ENCODE assay signal across 14 cellular contexts in the genomic region with DNA sequence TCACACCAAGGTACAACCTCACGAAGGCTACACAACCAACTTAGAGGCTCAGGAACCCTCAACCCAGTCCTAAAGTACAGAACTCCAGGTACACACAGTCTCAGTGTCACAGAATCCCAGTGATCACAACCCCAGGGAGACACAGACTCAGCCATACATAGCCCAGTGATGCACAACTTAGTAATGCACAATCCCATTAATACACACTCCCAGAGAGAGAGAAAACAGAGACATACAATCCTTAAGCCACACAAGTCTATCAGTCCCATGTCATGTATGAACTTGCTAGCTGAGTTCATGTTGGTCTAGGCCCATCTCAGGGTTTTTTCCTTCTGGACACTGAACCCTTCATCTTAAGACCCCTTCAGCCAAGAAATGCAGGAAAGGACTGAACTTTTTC. TPM values are rescaled to one million over a fixed set of nuclear protein-coding genes. Genes with fewer than 3 reads are reported as not detected.
A peak's percentile ranks its signal among the peaks of the same experiment; 100 is the strongest.
DNase-seq lines count a peak whose midpoint lies in the region; ATAC-seq and TF ChIP-seq lines count a peak whose summit lies in the region.
"Had no signal": no experiment of that assay in that cellular context is flagged by ENCODE, and none has a peak within 500 bp of the region (broad histone marks: within the 10 kb centered on the region; RNA-seq: fewer than 3 reads in every experiment).

No MANE protein-coding gene starts in this region.

- H3K27ac Mint-ChIP-seq in T-helper 1 cell treated with Interleukin-12 subunit alpha and Interleukin-12 subunit beta and Interleukin-4 antibody, amounts not matched to agents 30 μg/mL and 1 μg/mL, for 36 hours: peak overlapping the region; percentile 38

- TF ChIP-seq RAD21 in neural cell (conservative IDR thresholded peaks at IDR 0.05): no peak

- no peak for DNase-seq in T-helper 1 cell
- DNase-seq in left lung: no peak
- no peak for DNase-seq in DMS153 treated with DMSO at 0.1 percent for 48 hours (lab: John Stamatoyannopoulos, UW; ENCODE audit: unreplicated experiment)
- no peak for DNase-seq in NCI-H446 (lab: John Stamatoyannopoulos, UW)
- DNase-seq: COR-L47, NCI-H1092, tibial artery had no signal

- H3K36me3 Mint-ChIP-seq in T-helper 1 cell treated with Interleukin-12 subunit alpha and Interleukin-12 subunit beta and Interleukin-4 antibody, amounts not matched to agents 30 μg/mL and 1 μg/mL, for 36 hours (ENCODE audit: low read depth): no peaks in the 10 kb centered on the region

- ATAC-seq in left lung: no peak

- no peaks in the 10 kb centered on the region for H3K9me3 Mint-ChIP-seq in T-helper 1 cell treated with Interleukin-12 subunit alpha and Interleukin-12 subunit beta and Interleukin-4 antibody, amounts not matched to agents 30 μg/mL and 1 μg/mL, for 36 hours

- no peaks in the 10 kb centered on the region for H3K9me3 ChIP-seq in HUES6 (ENCODE audit: control insufficient read depth, insufficient read depth, low read depth, low read length)
- H3K9me3 ChIP-seq in neural cell (ENCODE audit: low read length): no peaks in the 10 kb centered on the region
- H3K9me3 ChIP-seq in left lung: no peaks in the 10 kb centered on the region
- H3K9me3 ChIP-seq: Peyer's patch, tibial artery had no signal

- no peaks in the 10 kb centered on the region for H4K20me1 ChIP-seq in neural cell (ENCODE audit: insufficient read depth)

- H3K4me3 ChIP-seq in HUES6 (ENCODE audit: low read depth, low read length): peak overlapping the region; percentile 66
- H3K4me3 ChIP-seq in neural cell (ENCODE audit: low read length): peak overlapping the region; percentile 50
- H3K4me3 ChIP-seq in left lung: no peak overlapping the region

- TF ChIP-seq CTCF in neural cell (IDR thresholded peaks at IDR 0.05; ENCODE audit: poor library complexity, severe bottlenecking) (no peak), left lung (IDR thresholded peaks at IDR 0.05) (no peak)

- no peak overlapping the region for H2AFZ ChIP-seq in neural cell (ENCODE audit: low read depth, low read length)

- no peak for TF ChIP-seq EP300 in neural cell (conservative IDR thresholded peaks at IDR 0.05; ENCODE audit: poor library complexity, severe bottlenecking)

- intact Hi-C loops in left lung (cut with DNase I): loop anchor here in 1 of 2 donors (10.0 kb wide), 1 partner anchor 236 kb away; no protein-coding TSS in a partner anchor

- peaks cover 20% of the 10 kb centered on the region for H3K27me3 Mint-ChIP-seq in T-helper 1 cell treated with Interleukin-12 subunit alpha and Interleukin-12 subunit beta and Interleukin-4 antibody, amounts not matched to agents 30 μg/mL and 1 μg/mL, for 36 hours (ENCODE audit: low read depth)

- H3K4me2 ChIP-seq in neural cell (ENCODE audit: low read length): no peak overlapping the region

- H3K4me1 Mint-ChIP-seq in T-helper 1 cell treated with Interleukin-12 subunit alpha and Interleukin-12 subunit beta and Interleukin-4 antibody, amounts not matched to agents 30 μg/mL and 1 μg/mL, for 36 hours (ENCODE audit: low read depth): peaks cover 42% of the 10 kb centered on the region

- no peaks in the 10 kb centered on the region for H3K36me3 ChIP-seq in HUES6 (ENCODE audit: control insufficient read depth, insufficient read depth, low read length)
- no peaks in the 10 kb centered on the region for H3K36me3 ChIP-seq in neural cell (ENCODE audit: insufficient read depth, low read length)
- no peaks in the 10 kb centered on the region for H3K36me3 ChIP-seq in left lung
- H3K36me3 ChIP-seq: Peyer's patch, tibial artery had no signal

- H3K27ac ChIP-seq in HUES6 (ENCODE audit: low read depth, low read length) (no peak overlapping the region), cingulate gyrus (ENCODE audit: low read depth, low read length) (peak overlapping the region; percentile 39), neural cell (ENCODE audit: low read length) (no peak overlapping the region), left lung (no peak overlapping the region)
- H3K27ac ChIP-seq: 22Rv1, epithelial cell of prostate, tibial artery had no signal

- H3K4me3 Mint-ChIP-seq in T-helper 1 cell treated with Interleukin-12 subunit alpha and Interleukin-12 subunit beta and Interleukin-4 antibody, amounts not matched to agents 30 μg/mL and 1 μg/mL, for 36 hours: peak overlapping the region; percentile 59

- H3K79me2 ChIP-seq in neural cell (replicated peaks; ENCODE audit: insufficient read depth, low read length): no peaks in the 10 kb centered on the region

- H3K4me1 ChIP-seq in HUES6 (ENCODE audit: control insufficient read depth, insufficient read depth, low read length) (peaks cover 13% of the 10 kb centered on the region), left lung (peaks cover 7 to 53% of the 10 kb centered on the region in 2 donors)

- peaks cover 22% of the 10 kb centered on the region for H3K27me3 ChIP-seq in HUES6 (ENCODE audit: control insufficient read depth, insufficient read depth, low read length)
- H3K27me3 ChIP-seq in neural cell (ENCODE audit: insufficient read depth, low read depth, low read length): peaks cover 26% of the 10 kb centered on the region
- peaks cover 0 to 6% of the 10 kb centered on the region in 2 donors for H3K27me3 ChIP-seq in left lung
- H3K27me3 ChIP-seq: Peyer's patch had no signal

- H3K9me2 ChIP-seq in neural cell (ENCODE audit: insufficient read depth, low read length): no peaks in the 10 kb centered on the region

- no peaks in the 10 kb centered on the region for H3F3A ChIP-seq in neural cell (ENCODE audit: insufficient read depth, low read length, poor library complexity, severe bottlenecking)

- H3K9ac ChIP-seq in HUES6 (ENCODE audit: low read length): no peak overlapping the region
- no peak overlapping the region for H3K9ac ChIP-seq in neural cell (ENCODE audit: low read length)

TF ChIP-seq in neural cell, 6 proteins besides CTCF, POLR2A, EP300 and RAD21:
- TF ChIP-seq TAF1 (IDR thresholded peaks at IDR 0.05; ENCODE audit: low read depth) (no peak), MXI1 (conservative IDR thresholded peaks at IDR 0.05; ENCODE audit: poor library complexity, severe bottlenecking) (no peak), POLR2AphosphoS5 (IDR thresholded peaks at IDR 0.05) (no peak), EZH2 (IDR thresholded peaks at IDR 0.05; ENCODE audit: borderline replicate concordance, insufficient read depth, low read length, poor library complexity, severe bottlenecking) (no peak), SMC3 (conservative IDR thresholded peaks at IDR 0.05; ENCODE audit: poor library complexity) (no peak)
- TF ChIP-seq, protein P1, sequence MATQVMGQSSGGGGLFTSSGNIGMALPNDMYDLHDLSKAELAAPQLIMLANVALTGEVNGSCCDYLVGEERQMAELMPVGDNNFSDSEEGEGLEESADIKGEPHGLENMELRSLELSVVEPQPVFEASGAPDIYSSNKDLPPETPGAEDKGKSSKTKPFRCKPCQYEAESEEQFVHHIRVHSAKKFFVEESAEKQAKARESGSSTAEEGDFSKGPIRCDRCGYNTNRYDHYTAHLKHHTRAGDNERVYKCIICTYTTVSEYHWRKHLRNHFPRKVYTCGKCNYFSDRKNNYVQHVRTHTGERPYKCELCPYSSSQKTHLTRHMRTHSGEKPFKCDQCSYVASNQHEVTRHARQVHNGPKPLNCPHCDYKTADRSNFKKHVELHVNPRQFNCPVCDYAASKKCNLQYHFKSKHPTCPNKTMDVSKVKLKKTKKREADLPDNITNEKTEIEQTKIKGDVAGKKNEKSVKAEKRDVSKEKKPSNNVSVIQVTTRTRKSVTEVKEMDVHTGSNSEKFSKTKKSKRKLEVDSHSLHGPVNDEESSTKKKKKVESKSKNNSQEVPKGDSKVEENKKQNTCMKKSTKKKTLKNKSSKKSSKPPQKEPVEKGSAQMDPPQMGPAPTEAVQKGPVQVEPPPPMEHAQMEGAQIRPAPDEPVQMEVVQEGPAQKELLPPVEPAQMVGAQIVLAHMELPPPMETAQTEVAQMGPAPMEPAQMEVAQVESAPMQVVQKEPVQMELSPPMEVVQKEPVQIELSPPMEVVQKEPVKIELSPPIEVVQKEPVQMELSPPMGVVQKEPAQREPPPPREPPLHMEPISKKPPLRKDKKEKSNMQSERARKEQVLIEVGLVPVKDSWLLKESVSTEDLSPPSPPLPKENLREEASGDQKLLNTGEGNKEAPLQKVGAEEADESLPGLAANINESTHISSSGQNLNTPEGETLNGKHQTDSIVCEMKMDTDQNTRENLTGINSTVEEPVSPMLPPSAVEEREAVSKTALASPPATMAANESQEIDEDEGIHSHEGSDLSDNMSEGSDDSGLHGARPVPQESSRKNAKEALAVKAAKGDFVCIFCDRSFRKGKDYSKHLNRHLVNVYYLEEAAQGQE (IDR thresholded peaks at IDR 0.05; ENCODE audit: borderline replicate concordance): no peak

RNA-seq across cellular contexts. Expression of a gene that starts 4.6 kb away (rescaled TPM):
- polyA plus RNA-seq in neural cell: 8.9 and 10.0 TPM in 2 replicates
- polyA minus RNA-seq in neural cell: 5.4 and 6.0 TPM in 2 replicates
- total RNA-seq in left lung: 1 to 10 TPM; 2.2 to 2.3 TPM

RNA-seq across cellular contexts. Expression of a gene that starts 20.8 kb away (rescaled TPM):
- 318 and 357 TPM in 2 replicates for polyA plus RNA-seq in neural cell
- polyA minus RNA-seq in neural cell: 480 and 503 TPM in 2 replicates
- 10 to 100 TPM; 72.6 to 87.0 TPM for total RNA-seq in left lung

RNA-seq across cellular contexts. Expression of a gene that starts 55.8 kb away (rescaled TPM):
- 49.1 and 53.0 TPM in 2 replicates for polyA plus RNA-seq in neural cell
- 9.8 and 15.1 TPM in 2 replicates for polyA minus RNA-seq in neural cell
- 10 to 100 TPM; 30.7 to 31.7 TPM for total RNA-seq in left lung

Comparison
In these comparisons a context has a peak if more than half of its experiments do, and no peak if none do; other contexts are left out.
1. H3K4me3 ChIP-seq: peak in HUES6 (single experiment) and neural cell (single experiment); none in left lung (0 of 2).